In genomic region chr20:19813839-19814238, GRCh38 we compare ENCODE assay signal across 17 cellular contexts. TPM values are rescaled to one million over a fixed set of nuclear protein-coding genes. Genes with fewer than 3 reads are reported as not detected.
A peak's percentile ranks its signal among the peaks of the same experiment; 100 is the strongest.
DNase-seq lines count a peak whose midpoint lies in the region; ATAC-seq and TF ChIP-seq lines count a peak whose summit lies in the region.
"Had no signal": no experiment of that assay in that cellular context is flagged by ENCODE, and none has a peak within 500 bp of the region (broad histone marks: within the 10 kb centered on the region; RNA-seq: fewer than 3 reads in every experiment).

No MANE protein-coding gene starts in this region.

- H3K4me1 ChIP-seq in GM23248 (ENCODE audit: insufficient read depth) (peaks cover 65% of the 10 kb centered on the region), foreskin keratinocyte (peaks cover 48% of the 10 kb centered on the region)

- H3K27me3 ChIP-seq in GM23248 (replicated peaks; ENCODE audit: insufficient read depth) (no peaks in the 10 kb centered on the region), foreskin keratinocyte (no peaks in the 10 kb centered on the region), H7 (ENCODE audit: control insufficient read depth, insufficient read depth, low read length) (no peaks in the 10 kb centered on the region)
- H3K27me3 ChIP-seq: testis had no signal

- no peaks in the 10 kb centered on the region for H4K20me1 ChIP-seq in GM23248 (ENCODE audit: insufficient read depth)

- ATAC-seq in foreskin keratinocyte, result no peak
- ATAC-seq: activated CD4-positive, CD25-positive, alpha-beta regulatory T cell treated with anti-CD3 and anti-CD28 coated beads, Interleukin-2, amount 50 U/mL, for 24 hours had no signal

- H3K9me2 ChIP-seq in GM23248 (ENCODE audit: insufficient read depth), result no peaks in the 10 kb centered on the region

- no peak overlapping the region for H3K4me3 ChIP-seq in GM23248
- H3K4me3 ChIP-seq in H7 (ENCODE audit: insufficient read depth, low read depth, low read length), result no peak overlapping the region
- H3K4me3 ChIP-seq: testis had no signal

- 2% methylated on average over 4 of the region's 4 CpGs for WGBS in GM23248 (ENCODE audit: low coverage in 1 of 2, low lambda C conversion rate in 2 of 2, missing lambda C conversion rate in 2 of 2), 2 experiments

- no peaks in the 10 kb centered on the region for H3K9me3 ChIP-seq in GM23248 (ENCODE audit: low read depth)
- H3K9me3 ChIP-seq: testis had no signal

- in situ Hi-C loops in GM23248 (cut with MboI), result no loop called here

- H3K9ac ChIP-seq in GM23248, result peak overlapping the region; percentile 77

- no peak overlapping the region for H2AFZ ChIP-seq in GM23248

- no peaks in the 10 kb centered on the region for H3K36me3 ChIP-seq in GM23248 (ENCODE audit: low read depth)
- H3K36me3 ChIP-seq in H7 (replicated peaks; ENCODE audit: control insufficient read depth, insufficient read depth, low read length), result no peaks in the 10 kb centered on the region

- TF ChIP-seq CTCF in foreskin keratinocyte (conservative IDR thresholded peaks at IDR 0.05), result no peak

- peaks cover 57% of the 10 kb centered on the region for H3F3A ChIP-seq in GM23248 (ENCODE audit: insufficient read depth)

- no peaks in the 10 kb centered on the region for H3K79me2 ChIP-seq in GM23248 (ENCODE audit: insufficient read depth)

- peak; percentile 70 for DNase-seq in GM23248
- DNase-seq in globus pallidus (ENCODE audit: low spot score), result peak; percentile 51
- peak; percentile 55 for DNase-seq in superior temporal gyrus (ENCODE audit: extremely low spot score)
- DNase-seq in NCI-H446 (lab: John Stamatoyannopoulos, UW), result no peak
- DNase-seq in foreskin keratinocyte, result no peak
- DNase-seq in kidney tubule cell (ENCODE audit: low spot score), result no peak
- no peak for DNase-seq in H7
- DNase-seq: activated CD8-positive, alpha-beta memory T cell treated with anti-CD3 and anti-CD28 coated beads, Interleukin-2, amount 50 U/mL, for 4 hours; DMS 273 treated with DMSO at 0.1 percent for 48 hours; glutamatergic neuron; MM.1S; NCI-H2171; small intestine; T-helper 1 cell; testis had no signal

- peak overlapping the region; percentile 94 for H3K27ac ChIP-seq in GM23248
- H3K27ac ChIP-seq in angular gyrus (ENCODE audit: low read depth, low read length), result peak overlapping the region; percentile 74
- H3K27ac ChIP-seq in foreskin keratinocyte, result no peak overlapping the region

- H3K4me2 ChIP-seq in GM23248 (ENCODE audit: unreplicated experiment), result peak overlapping the region; percentile 66

RNA-seq across cellular contexts. Expression of gene RIN2, which starts 55.8 kb away (rescaled TPM):
- 48.0 and 48.3 TPM in 2 replicates for total RNA-seq in GM23248 (2014; rRNA removed; shearing (Covaris generic))
- 45.3 and 45.6 TPM in 2 replicates for polyA plus RNA-seq in GM23248 (2016; fragmentation: Nextera tagmentation; extraction: Ambion mirVana)
- total RNA-seq in foreskin keratinocyte, result 60.1 and 70.2 TPM in 2 replicates
- polyA plus RNA-seq in foreskin keratinocyte, result 23.3 and 23.6 TPM in 2 replicates
- 2.6 and 2.7 TPM in 2 replicates for total RNA-seq in H7 (2014; rRNA removed; shearing (Covaris generic))

Comparison
In these comparisons a context has a peak if more than half of its experiments do, and no peak if none do; other contexts are left out.
1. DNase-seq: peak in GM23248 (single experiment), globus pallidus (single experiment) and superior temporal gyrus (single experiment); none in NCI-H446 (0 of 2), foreskin keratinocyte (0 of 2), kidney tubule cell (single experiment) and H7 (single experiment).
2. RNA of gene RIN2, which starts 55.8 kb away (total RNA-seq): 60.1 to 70.2 TPM in foreskin keratinocyte and 48.0 to 48.3 TPM in GM23248; 2.6 to 2.7 TPM in H7; every median in the first group is over 10 times any median in the second.